Comparison of ENCODE assay signal across 26 cellular contexts in the genomic region with DNA sequence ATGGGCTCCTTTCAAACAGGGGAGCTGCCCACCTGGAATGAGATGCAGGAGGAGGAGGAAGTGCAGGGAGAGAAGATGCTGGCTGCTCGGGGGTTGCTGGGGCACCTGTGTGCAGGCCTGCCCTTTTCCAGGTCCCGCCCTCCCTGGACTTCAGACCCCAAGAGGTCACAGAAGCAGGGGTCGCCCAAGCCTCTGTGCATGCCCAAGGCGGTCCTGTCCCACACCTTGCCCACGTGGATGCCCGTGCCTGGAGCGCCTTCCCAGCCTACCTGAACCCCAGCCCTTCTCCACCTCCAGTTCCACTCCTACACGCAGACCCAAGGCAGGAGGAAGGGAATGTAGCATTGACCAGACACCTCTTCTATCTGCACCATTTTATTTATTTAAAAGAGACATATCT.
DNase-seq lines count a peak whose midpoint lies in the region; ATAC-seq and FAIRE-seq lines count a peak whose summit lies in the region.
"Had no signal": no experiment of that assay in that cellular context is flagged by ENCODE, and none has a peak within 500 bp of the region (broad histone marks: within the 10 kb centered on the region; RNA-seq: fewer than 3 reads in every experiment).

No MANE protein-coding gene starts in this region.

- POLR2A ChIA-PET in activated CD4-positive, alpha-beta T cell treated with anti-CD3 and anti-CD28 coated beads, Interleukin-2, amount 10 ng/mL, durations not matched to agents 7 days and 5 days (lab: Charles Lee), result no interaction called here

- H2BK120ac ChIP-seq in mesendoderm (ENCODE audit: low read depth, low read length), result no peak overlapping the region

- H3K4me2 ChIP-seq in mesendoderm (ENCODE audit: low read length), result no peak overlapping the region
- H3K4me2 ChIP-seq: SK-N-SH had no signal

- no peaks in the 10 kb centered on the region for H3K79me1 ChIP-seq in mesendoderm (ENCODE audit: low read length)

- no peaks in the 10 kb centered on the region for H3K27me3 ChIP-seq in mesendoderm (ENCODE audit: insufficient read depth, low read length, poor library complexity)

- CTCF ChIA-PET in activated CD4-positive, alpha-beta T cell treated with anti-CD3 and anti-CD28 coated beads, Interleukin-2, amount 10 ng/mL, durations not matched to agents 7 days and 5 days (lab: Charles Lee), result interaction anchor here (1.0 kb wide), 1 partner anchor 14 kb away, joined by 3 read pairs; no protein-coding TSS in a partner anchor

- H3K4me3 ChIP-seq in mesendoderm (ENCODE audit: low read length), result no peak overlapping the region
- H3K4me3 ChIP-seq: K562 had no signal

- peak; percentile 40 for FAIRE-seq in urothelium cell line (lab: Jason Lieb, UNC)
- FAIRE-seq: GM12891, H1, K562 had no signal

- peaks cover 15% of the 10 kb centered on the region for H3K4me1 Mint-ChIP-seq in activated CD4-positive, alpha-beta T cell treated with anti-CD3 and anti-CD28 coated beads, Interleukin-2, amount 10 ng/mL, durations not matched to agents 24 days and 14 days
- H3K4me1 Mint-ChIP-seq in activated CD4-positive, alpha-beta T cell treated with anti-CD3 and anti-CD28 coated beads, Interleukin-2, amount 10 ng/mL, durations not matched to agents 7 days and 5 days, result peaks cover 20% of the 10 kb centered on the region
- H3K4me1 Mint-ChIP-seq in activated T-helper 17 cell treated with anti-CD3 and anti-CD28 coated beads, Interleukin-2, amount 50 U/mL, for 72 hours, result peaks cover 4% of the 10 kb centered on the region
- H3K4me1 Mint-ChIP-seq: B cell had no signal

- no peaks in the 10 kb centered on the region for H3K36me3 ChIP-seq in mesendoderm (ENCODE audit: control insufficient read depth, insufficient read depth, low read length)

- H3K4ac ChIP-seq in mesendoderm (ENCODE audit: low read depth, low read length), result no peak overlapping the region

- H2AK5ac ChIP-seq in mesendoderm (ENCODE audit: low read length), result no peak overlapping the region

- H3K27me3 Mint-ChIP-seq in activated CD4-positive, alpha-beta T cell treated with anti-CD3 and anti-CD28 coated beads, Interleukin-2, amount 10 ng/mL, durations not matched to agents 24 days and 14 days, result peaks cover 20% of the 10 kb centered on the region
- H3K27me3 Mint-ChIP-seq in activated CD4-positive, alpha-beta T cell treated with anti-CD3 and anti-CD28 coated beads, Interleukin-2, amount 10 ng/mL, durations not matched to agents 7 days and 5 days, result peaks cover 21% of the 10 kb centered on the region
- peaks cover 15% of the 10 kb centered on the region for H3K27me3 Mint-ChIP-seq in activated T-helper 17 cell treated with anti-CD3 and anti-CD28 coated beads, Interleukin-2, amount 50 U/mL, for 72 hours

- no peak overlapping the region for H2BK5ac ChIP-seq in mesendoderm (ENCODE audit: low read length)

- no peaks in the 10 kb centered on the region for H3K9me3 Mint-ChIP-seq in activated CD4-positive, alpha-beta T cell treated with anti-CD3 and anti-CD28 coated beads, Interleukin-2, amount 10 ng/mL, durations not matched to agents 24 days and 14 days
- no peaks in the 10 kb centered on the region for H3K9me3 Mint-ChIP-seq in activated CD4-positive, alpha-beta T cell treated with anti-CD3 and anti-CD28 coated beads, Interleukin-2, amount 10 ng/mL, durations not matched to agents 7 days and 5 days
- no peaks in the 10 kb centered on the region for H3K9me3 Mint-ChIP-seq in activated T-helper 17 cell treated with anti-CD3 and anti-CD28 coated beads, Interleukin-2, amount 50 U/mL, for 72 hours

- H3K4me1 ChIP-seq in mesendoderm (ENCODE audit: control insufficient read depth, low read depth, low read length), result no peaks in the 10 kb centered on the region

- WGBS in mesendoderm (ENCODE audit: extremely low coverage, insufficient coverage, low lambda C conversion rate), result no CpG with 5 or more reads among the region's 8 CpGs

- H3K18ac ChIP-seq in mesendoderm (ENCODE audit: low read length), result no peak overlapping the region

- no peak overlapping the region for H3K27ac ChIP-seq in mesendoderm (ENCODE audit: low read depth, low read length)
- H3K27ac ChIP-seq: 22Rv1 had no signal

- H3K56ac ChIP-seq in mesendoderm (ENCODE audit: low read length), result peak overlapping the region; percentile 25

- no peak for ATAC-seq in activated T-helper 17 cell treated with anti-CD3 and anti-CD28 coated beads, Interleukin-2, amount 50 U/mL, for 72 hours (replicated peaks)
- ATAC-seq: K562 had no signal

- no peaks in the 10 kb centered on the region for H3K36me3 Mint-ChIP-seq in activated CD4-positive, alpha-beta T cell treated with anti-CD3 and anti-CD28 coated beads, Interleukin-2, amount 10 ng/mL, durations not matched to agents 24 days and 14 days (ENCODE audit: low read depth)
- H3K36me3 Mint-ChIP-seq in activated CD4-positive, alpha-beta T cell treated with anti-CD3 and anti-CD28 coated beads, Interleukin-2, amount 10 ng/mL, durations not matched to agents 7 days and 5 days (ENCODE audit: low read depth), result no peaks in the 10 kb centered on the region
- H3K36me3 Mint-ChIP-seq in activated T-helper 17 cell treated with anti-CD3 and anti-CD28 coated beads, Interleukin-2, amount 50 U/mL, for 72 hours (ENCODE audit: low read depth), result no peaks in the 10 kb centered on the region

- DNase-seq in activated CD4-positive, alpha-beta T cell treated with anti-CD3 and anti-CD28 coated beads, Interleukin-2, amount 10 ng/mL, durations not matched to agents 24 days and 14 days, result no peak
- no peak for DNase-seq in activated CD4-positive, alpha-beta T cell treated with anti-CD3 and anti-CD28 coated beads, Interleukin-2, amount 10 ng/mL, durations not matched to agents 7 days and 5 days
- DNase-seq in mesendoderm (no peak), urothelium cell line (ENCODE audit: low spot score) (no peak), NCI-H774 (lab: John Stamatoyannopoulos, UW) (no peak), SK-N-DZ (ENCODE audit: low spot score) (no peak), T-helper 2 cell (no peak)
- DNase-seq: Calu3, DMS79 treated with DMSO at 0.1 percent for 48 hours, GF-D8, HCEC 1CT, Kasumi-1, MV-4-11, NCI-H1105, NCI-H1436 treated with DMSO at 0.1 percent for 48 hours, NCI-H1930, NCI-H2107, NCI-H524 treated with DMSO at 0.1 percent for 48 hours, SIG-M5, SK-N-SH had no signal

- no peaks in the 10 kb centered on the region for H3K79me2 ChIP-seq in mesendoderm (ENCODE audit: control insufficient read depth, insufficient read depth, low read length)

- H2BK15ac ChIP-seq in mesendoderm (replicated peaks; ENCODE audit: low read depth), result no peak overlapping the region

- intact Hi-C loops in activated CD4-positive, alpha-beta T cell treated with anti-CD3 and anti-CD28 coated beads, Interleukin-2, amount 10 ng/mL, durations not matched to agents 24 days and 14 days (cut with micrococcal nuclease), result no loop called here

- no peak overlapping the region for H3K4me3 Mint-ChIP-seq in activated CD4-positive, alpha-beta T cell treated with anti-CD3 and anti-CD28 coated beads, Interleukin-2, amount 10 ng/mL, durations not matched to agents 24 days and 14 days
- H3K4me3 Mint-ChIP-seq in activated CD4-positive, alpha-beta T cell treated with anti-CD3 and anti-CD28 coated beads, Interleukin-2, amount 10 ng/mL, durations not matched to agents 7 days and 5 days, result no peak overlapping the region
- no peak overlapping the region for H3K4me3 Mint-ChIP-seq in activated T-helper 17 cell treated with anti-CD3 and anti-CD28 coated beads, Interleukin-2, amount 50 U/mL, for 72 hours
- H3K4me3 Mint-ChIP-seq: B cell had no signal

- no peak overlapping the region for H4K5ac ChIP-seq in mesendoderm (ENCODE audit: low read length)

- peak overlapping the region; percentile 3 for H3K27ac Mint-ChIP-seq in activated CD4-positive, alpha-beta T cell treated with anti-CD3 and anti-CD28 coated beads, Interleukin-2, amount 10 ng/mL, durations not matched to agents 24 days and 14 days
- no peak overlapping the region for H3K27ac Mint-ChIP-seq in activated CD4-positive, alpha-beta T cell treated with anti-CD3 and anti-CD28 coated beads, Interleukin-2, amount 10 ng/mL, durations not matched to agents 7 days and 5 days
- H3K27ac Mint-ChIP-seq in activated T-helper 17 cell treated with anti-CD3 and anti-CD28 coated beads, Interleukin-2, amount 50 U/mL, for 72 hours, result peak overlapping the region; percentile 39
- H3K27ac Mint-ChIP-seq: B cell had no signal

- H3K9ac ChIP-seq in mesendoderm (ENCODE audit: low read length), result no peak overlapping the region
- H3K9ac ChIP-seq: SK-N-SH had no signal

- H3K23ac ChIP-seq in mesendoderm (ENCODE audit: low read length), result no peak overlapping the region

- no peak overlapping the region for H4K8ac ChIP-seq in mesendoderm (ENCODE audit: low read depth, low read length)
